1 cellular context compared by ENCODE assay signal in the genomic region with DNA sequence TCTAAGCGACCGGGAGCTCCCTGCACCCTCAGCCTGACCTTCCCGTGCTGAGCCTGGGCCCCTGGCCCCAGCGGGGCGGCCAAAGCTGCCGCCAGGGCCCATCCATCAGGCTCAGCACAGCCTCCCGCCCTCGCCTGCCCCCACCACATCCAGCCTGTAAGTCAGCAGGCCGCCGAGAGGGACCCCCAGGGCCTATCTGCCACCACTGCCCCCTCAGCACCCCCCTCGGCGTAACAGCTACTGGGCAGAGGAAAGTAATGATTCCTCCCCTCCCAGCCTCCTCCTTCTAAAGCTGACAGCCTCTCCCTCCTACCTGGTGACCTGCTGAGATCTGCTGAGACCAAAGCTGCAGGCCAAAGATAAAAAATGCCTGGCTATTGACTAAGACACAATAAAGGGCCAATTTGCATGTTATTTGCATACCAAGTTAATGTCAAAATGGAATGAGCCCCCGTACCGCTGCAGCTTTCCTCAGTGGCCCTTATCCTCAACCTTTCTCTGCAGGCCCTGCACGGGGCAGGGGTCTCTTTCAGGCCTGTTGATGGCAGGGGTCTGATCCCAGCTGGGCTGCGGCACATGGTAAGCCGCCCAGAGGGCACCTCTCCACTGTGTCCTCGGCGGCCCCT.
TF ChIP-seq lines count a peak whose summit lies in the region.

No MANE protein-coding gene starts in this region.

TF ChIP-seq in GM23338, 12 proteins besides CTCF, POLR2A, EP300 and RAD21 (continued from another document):
- TF ChIP-seq, protein P1, sequence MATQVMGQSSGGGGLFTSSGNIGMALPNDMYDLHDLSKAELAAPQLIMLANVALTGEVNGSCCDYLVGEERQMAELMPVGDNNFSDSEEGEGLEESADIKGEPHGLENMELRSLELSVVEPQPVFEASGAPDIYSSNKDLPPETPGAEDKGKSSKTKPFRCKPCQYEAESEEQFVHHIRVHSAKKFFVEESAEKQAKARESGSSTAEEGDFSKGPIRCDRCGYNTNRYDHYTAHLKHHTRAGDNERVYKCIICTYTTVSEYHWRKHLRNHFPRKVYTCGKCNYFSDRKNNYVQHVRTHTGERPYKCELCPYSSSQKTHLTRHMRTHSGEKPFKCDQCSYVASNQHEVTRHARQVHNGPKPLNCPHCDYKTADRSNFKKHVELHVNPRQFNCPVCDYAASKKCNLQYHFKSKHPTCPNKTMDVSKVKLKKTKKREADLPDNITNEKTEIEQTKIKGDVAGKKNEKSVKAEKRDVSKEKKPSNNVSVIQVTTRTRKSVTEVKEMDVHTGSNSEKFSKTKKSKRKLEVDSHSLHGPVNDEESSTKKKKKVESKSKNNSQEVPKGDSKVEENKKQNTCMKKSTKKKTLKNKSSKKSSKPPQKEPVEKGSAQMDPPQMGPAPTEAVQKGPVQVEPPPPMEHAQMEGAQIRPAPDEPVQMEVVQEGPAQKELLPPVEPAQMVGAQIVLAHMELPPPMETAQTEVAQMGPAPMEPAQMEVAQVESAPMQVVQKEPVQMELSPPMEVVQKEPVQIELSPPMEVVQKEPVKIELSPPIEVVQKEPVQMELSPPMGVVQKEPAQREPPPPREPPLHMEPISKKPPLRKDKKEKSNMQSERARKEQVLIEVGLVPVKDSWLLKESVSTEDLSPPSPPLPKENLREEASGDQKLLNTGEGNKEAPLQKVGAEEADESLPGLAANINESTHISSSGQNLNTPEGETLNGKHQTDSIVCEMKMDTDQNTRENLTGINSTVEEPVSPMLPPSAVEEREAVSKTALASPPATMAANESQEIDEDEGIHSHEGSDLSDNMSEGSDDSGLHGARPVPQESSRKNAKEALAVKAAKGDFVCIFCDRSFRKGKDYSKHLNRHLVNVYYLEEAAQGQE (IDR thresholded peaks at IDR 0.05; ENCODE audit: unreplicated experiment) = no peak
- no peak for TF ChIP-seq STAT1 (IDR thresholded peaks at IDR 0.05; ENCODE audit: unreplicated experiment)
- no peak for TF ChIP-seq JUNB (IDR thresholded peaks at IDR 0.05; ENCODE audit: unreplicated experiment)
- TF ChIP-seq, protein P2, sequence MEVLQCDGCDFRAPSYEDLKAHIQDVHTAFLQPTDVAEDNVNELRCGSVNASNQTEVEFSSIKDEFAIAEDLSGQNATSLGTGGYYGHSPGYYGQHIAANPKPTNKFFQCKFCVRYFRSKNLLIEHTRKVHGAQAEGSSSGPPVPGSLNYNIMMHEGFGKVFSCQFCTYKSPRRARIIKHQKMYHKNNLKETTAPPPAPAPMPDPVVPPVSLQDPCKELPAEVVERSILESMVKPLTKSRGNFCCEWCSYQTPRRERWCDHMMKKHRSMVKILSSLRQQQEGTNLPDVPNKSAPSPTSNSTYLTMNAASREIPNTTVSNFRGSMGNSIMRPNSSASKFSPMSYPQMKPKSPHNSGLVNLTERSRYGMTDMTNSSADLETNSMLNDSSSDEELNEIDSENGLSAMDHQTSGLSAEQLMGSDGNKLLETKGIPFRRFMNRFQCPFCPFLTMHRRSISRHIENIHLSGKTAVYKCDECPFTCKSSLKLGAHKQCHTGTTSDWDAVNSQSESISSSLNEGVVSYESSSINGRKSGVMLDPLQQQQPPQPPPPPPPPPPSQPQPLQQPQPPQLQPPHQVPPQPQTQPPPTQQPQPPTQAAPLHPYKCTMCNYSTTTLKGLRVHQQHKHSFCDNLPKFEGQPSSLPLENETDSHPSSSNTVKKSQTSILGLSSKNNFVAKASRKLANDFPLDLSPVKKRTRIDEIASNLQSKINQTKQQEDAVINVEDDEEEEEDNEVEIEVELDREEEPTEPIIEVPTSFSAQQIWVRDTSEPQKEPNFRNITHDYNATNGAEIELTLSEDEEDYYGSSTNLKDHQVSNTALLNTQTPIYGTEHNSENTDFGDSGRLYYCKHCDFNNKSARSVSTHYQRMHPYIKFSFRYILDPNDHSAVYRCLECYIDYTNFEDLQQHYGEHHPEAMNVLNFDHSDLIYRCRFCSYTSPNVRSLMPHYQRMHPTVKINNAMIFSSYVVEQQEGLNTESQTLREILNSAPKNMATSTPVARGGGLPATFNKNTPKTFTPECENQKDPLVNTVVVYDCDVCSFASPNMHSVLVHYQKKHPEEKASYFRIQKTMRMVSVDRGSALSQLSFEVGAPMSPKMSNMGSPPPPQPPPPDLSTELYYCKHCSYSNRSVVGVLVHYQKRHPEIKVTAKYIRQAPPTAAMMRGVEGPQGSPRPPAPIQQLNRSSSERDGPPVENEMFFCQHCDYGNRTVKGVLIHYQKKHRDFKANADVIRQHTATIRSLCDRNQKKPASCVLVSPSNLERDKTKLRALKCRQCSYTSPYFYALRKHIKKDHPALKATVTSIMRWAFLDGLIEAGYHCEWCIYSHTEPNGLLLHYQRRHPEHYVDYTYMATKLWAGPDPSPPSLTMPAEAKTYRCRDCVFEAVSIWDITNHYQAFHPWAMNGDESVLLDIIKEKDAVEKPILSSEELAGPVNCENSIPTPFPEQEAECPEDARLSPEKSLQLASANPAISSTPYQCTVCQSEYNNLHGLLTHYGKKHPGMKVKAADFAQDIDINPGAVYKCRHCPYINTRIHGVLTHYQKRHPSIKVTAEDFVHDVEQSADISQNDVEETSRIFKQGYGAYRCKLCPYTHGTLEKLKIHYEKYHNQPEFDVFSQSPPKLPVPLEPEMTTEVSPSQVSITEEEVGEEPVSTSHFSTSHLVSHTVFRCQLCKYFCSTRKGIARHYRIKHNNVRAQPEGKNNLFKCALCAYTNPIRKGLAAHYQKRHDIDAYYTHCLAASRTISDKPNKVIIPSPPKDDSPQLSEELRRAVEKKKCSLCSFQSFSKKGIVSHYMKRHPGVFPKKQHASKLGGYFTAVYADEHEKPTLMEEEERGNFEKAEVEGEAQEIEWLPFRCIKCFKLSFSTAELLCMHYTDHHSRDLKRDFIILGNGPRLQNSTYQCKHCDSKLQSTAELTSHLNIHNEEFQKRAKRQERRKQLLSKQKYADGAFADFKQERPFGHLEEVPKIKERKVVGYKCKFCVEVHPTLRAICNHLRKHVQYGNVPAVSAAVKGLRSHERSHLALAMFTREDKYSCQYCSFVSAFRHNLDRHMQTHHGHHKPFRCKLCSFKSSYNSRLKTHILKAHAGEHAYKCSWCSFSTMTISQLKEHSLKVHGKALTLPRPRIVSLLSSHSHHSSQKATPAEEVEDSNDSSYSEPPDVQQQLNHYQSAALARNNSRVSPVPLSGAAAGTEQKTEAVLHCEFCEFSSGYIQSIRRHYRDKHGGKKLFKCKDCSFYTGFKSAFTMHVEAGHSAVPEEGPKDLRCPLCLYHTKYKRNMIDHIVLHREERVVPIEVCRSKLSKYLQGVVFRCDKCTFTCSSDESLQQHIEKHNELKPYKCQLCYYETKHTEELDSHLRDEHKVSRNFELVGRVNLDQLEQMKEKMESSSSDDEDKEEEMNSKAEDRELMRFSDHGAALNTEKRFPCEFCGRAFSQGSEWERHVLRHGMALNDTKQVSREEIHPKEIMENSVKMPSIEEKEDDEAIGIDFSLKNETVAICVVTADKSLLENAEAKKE (CRISPR knock-in tag; IDR thresholded peaks at IDR 0.05) = no peak
- TF ChIP-seq ZNF331 (CRISPR knock-in tag; IDR thresholded peaks at IDR 0.05; ENCODE audit: low read depth) = no peak
- TF ChIP-seq CREB1 (CRISPR knock-in tag; IDR thresholded peaks at IDR 0.05; ENCODE audit: low read depth) = no peak
- TF ChIP-seq, protein P3, sequence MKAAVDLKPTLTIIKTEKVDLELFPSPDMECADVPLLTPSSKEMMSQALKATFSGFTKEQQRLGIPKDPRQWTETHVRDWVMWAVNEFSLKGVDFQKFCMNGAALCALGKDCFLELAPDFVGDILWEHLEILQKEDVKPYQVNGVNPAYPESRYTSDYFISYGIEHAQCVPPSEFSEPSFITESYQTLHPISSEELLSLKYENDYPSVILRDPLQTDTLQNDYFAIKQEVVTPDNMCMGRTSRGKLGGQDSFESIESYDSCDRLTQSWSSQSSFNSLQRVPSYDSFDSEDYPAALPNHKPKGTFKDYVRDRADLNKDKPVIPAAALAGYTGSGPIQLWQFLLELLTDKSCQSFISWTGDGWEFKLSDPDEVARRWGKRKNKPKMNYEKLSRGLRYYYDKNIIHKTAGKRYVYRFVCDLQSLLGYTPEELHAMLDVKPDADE (IDR thresholded peaks at IDR 0.05) = no peak
- no peak for TF ChIP-seq EZH2phosphoT487 (IDR thresholded peaks at IDR 0.05; ENCODE audit: unreplicated experiment)
